ENCODE assay signal across 1 cellular context in the genomic region with DNA sequence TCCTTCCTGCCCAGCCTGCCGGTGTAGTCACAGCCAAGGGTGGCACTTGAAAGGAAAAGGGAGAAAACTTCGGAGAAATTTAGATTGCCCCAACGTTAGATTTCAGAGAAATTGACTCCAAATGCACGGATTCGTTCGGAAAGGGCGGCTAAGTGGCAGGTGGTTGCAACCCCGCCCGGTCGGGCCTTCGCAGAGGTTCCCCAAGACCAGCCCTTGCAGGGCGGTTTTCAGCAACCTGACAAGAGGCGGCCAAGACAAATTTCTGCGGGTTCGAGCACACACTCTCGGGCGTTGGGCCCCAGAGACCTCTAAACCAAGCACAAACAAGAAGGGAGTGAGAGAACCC.
TF ChIP-seq lines count a peak whose summit lies in the region.

No MANE protein-coding gene starts in this region.

TF ChIP-seq in HepG2, 621 proteins besides CTCF, POLR2A, EP300 and RAD21 (continued from another document):
- TF ChIP-seq, protein P1, sequence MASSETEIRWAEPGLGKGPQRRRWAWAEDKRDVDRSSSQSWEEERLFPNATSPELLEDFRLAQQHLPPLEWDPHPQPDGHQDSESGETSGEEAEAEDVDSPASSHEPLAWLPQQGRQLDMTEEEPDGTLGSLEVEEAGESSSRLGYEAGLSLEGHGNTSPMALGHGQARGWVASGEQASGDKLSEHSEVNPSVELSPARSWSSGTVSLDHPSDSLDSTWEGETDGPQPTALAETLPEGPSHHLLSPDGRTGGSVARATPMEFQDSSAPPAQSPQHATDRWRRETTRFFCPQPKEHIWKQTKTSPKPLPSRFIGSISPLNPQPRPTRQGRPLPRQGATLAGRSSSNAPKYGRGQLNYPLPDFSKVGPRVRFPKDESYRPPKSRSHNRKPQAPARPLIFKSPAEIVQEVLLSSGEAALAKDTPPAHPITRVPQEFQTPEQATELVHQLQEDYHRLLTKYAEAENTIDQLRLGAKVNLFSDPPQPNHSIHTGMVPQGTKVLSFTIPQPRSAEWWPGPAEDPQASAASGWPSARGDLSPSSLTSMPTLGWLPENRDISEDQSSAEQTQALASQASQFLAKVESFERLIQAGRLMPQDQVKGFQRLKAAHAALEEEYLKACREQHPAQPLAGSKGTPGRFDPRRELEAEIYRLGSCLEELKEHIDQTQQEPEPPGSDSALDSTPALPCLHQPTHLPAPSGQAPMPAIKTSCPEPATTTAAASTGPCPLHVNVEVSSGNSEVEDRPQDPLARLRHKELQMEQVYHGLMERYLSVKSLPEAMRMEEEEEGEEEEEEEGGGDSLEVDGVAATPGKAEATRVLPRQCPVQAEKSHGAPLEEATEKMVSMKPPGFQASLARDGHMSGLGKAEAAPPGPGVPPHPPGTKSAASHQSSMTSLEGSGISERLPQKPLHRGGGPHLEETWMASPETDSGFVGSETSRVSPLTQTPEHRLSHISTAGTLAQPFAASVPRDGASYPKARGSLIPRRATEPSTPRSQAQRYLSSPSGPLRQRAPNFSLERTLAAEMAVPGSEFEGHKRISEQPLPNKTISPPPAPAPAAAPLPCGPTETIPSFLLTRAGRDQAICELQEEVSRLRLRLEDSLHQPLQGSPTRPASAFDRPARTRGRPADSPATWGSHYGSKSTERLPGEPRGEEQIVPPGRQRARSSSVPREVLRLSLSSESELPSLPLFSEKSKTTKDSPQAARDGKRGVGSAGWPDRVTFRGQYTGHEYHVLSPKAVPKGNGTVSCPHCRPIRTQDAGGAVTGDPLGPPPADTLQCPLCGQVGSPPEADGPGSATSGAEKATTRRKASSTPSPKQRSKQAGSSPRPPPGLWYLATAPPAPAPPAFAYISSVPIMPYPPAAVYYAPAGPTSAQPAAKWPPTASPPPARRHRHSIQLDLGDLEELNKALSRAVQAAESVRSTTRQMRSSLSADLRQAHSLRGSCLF (CRISPR knock-in tag; IDR thresholded peaks at IDR 0.05; ENCODE audit: borderline replicate concordance): no peak
- TF ChIP-seq, protein P2, sequence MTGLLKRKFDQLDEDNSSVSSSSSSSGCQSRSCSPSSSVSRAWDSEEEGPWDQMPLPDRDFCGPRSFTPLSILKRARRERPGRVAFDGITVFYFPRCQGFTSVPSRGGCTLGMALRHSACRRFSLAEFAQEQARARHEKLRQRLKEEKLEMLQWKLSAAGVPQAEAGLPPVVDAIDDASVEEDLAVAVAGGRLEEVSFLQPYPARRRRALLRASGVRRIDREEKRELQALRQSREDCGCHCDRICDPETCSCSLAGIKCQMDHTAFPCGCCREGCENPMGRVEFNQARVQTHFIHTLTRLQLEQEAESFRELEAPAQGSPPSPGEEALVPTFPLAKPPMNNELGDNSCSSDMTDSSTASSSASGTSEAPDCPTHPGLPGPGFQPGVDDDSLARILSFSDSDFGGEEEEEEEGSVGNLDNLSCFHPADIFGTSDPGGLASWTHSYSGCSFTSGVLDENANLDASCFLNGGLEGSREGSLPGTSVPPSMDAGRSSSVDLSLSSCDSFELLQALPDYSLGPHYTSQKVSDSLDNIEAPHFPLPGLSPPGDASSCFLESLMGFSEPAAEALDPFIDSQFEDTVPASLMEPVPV (CRISPR knock-in tag; IDR thresholded peaks at IDR 0.05): no peak
- TF ChIP-seq, protein P3, sequence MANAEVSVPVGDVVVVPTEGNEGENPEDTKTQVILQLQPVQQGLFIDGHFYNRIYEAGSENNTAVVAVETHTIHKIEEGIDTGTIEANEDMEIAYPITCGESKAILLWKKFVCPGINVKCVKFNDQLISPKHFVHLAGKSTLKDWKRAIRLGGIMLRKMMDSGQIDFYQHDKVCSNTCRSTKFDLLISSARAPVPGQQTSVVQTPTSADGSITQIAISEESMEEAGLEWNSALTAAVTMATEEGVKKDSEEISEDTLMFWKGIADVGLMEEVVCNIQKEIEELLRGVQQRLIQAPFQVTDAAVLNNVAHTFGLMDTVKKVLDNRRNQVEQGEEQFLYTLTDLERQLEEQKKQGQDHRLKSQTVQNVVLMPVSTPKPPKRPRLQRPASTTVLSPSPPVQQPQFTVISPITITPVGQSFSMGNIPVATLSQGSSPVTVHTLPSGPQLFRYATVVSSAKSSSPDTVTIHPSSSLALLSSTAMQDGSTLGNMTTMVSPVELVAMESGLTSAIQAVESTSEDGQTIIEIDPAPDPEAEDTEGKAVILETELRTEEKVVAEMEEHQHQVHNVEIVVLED (CRISPR knock-in tag; IDR thresholded peaks at IDR 0.05; ENCODE audit: borderline replicate concordance): no peak
- TF ChIP-seq, protein P4, sequence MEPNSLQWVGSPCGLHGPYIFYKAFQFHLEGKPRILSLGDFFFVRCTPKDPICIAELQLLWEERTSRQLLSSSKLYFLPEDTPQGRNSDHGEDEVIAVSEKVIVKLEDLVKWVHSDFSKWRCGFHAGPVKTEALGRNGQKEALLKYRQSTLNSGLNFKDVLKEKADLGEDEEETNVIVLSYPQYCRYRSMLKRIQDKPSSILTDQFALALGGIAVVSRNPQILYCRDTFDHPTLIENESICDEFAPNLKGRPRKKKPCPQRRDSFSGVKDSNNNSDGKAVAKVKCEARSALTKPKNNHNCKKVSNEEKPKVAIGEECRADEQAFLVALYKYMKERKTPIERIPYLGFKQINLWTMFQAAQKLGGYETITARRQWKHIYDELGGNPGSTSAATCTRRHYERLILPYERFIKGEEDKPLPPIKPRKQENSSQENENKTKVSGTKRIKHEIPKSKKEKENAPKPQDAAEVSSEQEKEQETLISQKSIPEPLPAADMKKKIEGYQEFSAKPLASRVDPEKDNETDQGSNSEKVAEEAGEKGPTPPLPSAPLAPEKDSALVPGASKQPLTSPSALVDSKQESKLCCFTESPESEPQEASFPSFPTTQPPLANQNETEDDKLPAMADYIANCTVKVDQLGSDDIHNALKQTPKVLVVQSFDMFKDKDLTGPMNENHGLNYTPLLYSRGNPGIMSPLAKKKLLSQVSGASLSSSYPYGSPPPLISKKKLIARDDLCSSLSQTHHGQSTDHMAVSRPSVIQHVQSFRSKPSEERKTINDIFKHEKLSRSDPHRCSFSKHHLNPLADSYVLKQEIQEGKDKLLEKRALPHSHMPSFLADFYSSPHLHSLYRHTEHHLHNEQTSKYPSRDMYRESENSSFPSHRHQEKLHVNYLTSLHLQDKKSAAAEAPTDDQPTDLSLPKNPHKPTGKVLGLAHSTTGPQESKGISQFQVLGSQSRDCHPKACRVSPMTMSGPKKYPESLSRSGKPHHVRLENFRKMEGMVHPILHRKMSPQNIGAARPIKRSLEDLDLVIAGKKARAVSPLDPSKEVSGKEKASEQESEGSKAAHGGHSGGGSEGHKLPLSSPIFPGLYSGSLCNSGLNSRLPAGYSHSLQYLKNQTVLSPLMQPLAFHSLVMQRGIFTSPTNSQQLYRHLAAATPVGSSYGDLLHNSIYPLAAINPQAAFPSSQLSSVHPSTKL (CRISPR knock-in tag; IDR thresholded peaks at IDR 0.05): no peak
- TF ChIP-seq GTF2F1 (IDR thresholded peaks at IDR 0.05; ENCODE audit: low read length) (no peak), ZNF790 (CRISPR knock-in tag; IDR thresholded peaks at IDR 0.05; ENCODE audit: borderline replicate concordance) (no peak), ZNF629 (CRISPR knock-in tag; conservative IDR thresholded peaks at IDR 0.05) (no peak), ZKSCAN1 (IDR thresholded peaks at IDR 0.05; ENCODE audit: low read length) (no peak), NFE2L2 (IDR thresholded peaks at IDR 0.05; ENCODE audit: low read length) (no peak)
- TF ChIP-seq, protein P5, sequence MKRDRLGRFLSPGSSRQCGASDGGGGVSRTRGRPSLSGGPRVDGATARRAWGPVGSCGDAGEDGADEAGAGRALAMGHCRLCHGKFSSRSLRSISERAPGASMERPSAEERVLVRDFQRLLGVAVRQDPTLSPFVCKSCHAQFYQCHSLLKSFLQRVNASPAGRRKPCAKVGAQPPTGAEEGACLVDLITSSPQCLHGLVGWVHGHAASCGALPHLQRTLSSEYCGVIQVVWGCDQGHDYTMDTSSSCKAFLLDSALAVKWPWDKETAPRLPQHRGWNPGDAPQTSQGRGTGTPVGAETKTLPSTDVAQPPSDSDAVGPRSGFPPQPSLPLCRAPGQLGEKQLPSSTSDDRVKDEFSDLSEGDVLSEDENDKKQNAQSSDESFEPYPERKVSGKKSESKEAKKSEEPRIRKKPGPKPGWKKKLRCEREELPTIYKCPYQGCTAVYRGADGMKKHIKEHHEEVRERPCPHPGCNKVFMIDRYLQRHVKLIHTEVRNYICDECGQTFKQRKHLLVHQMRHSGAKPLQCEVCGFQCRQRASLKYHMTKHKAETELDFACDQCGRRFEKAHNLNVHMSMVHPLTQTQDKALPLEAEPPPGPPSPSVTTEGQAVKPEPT (CRISPR knock-in tag; IDR thresholded peaks at IDR 0.05; ENCODE audit: low read depth): no peak
